Comparison of ENCODE assay signal across 25 cellular contexts in the genomic region with DNA sequence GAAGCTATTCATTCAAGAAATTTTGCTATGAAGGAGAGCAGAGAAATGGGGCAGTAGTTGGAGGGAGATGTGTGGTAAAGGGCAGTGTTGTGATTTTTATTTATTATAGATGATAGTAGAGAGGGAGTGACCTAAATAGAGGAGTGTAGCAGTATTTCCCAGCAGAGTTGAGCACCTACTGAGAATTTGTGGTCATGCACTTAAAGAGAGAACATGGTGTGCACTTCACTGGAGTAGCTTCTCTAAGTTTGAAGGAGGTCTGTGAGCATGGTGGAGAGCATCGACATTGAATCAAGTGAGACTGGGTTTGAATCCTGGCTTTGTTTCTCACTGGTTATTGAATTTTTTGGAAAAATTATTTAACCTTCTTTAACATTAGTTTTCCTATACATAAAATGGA.
"Had no signal": no experiment of that assay in that cellular context is flagged by ENCODE, and none has a peak within 500 bp of the region (broad histone marks: within the 10 kb centered on the region; RNA-seq: fewer than 3 reads in every experiment).

No MANE protein-coding gene starts in this region.

- ATAC-seq: stimulated activated effector memory CD8-positive, alpha-beta T cell treated with anti-CD3 and anti-CD28 coated beads, Interleukin-12 subunit alpha, Interleukin-12 subunit beta, amount 100 ng/mL, for 72 hours; stimulated activated memory B cell treated with anti-CD40 and anti-IgM and Interleukin-4, amounts not matched to agents 10 μg/mL and 1 μg/mL and 100 μg/mL, for 72 hours; stimulated activated naive B cell treated with anti-CD40 and anti-IgM and Interleukin-4, amounts not matched to agents 10 μg/mL and 1 μg/mL and 100 μg/mL, for 72 hours; stimulated activated naive CD8-positive, alpha-beta T cell treated with anti-CD3 and anti-CD28 coated beads, Interleukin-15, amount 100 ng/mL, for 72 hours; stimulated activated naive CD8-positive, alpha-beta T cell treated with anti-CD3 and anti-CD28 coated beads, Interleukin-15, Interleukin-2, amounts not matched to agents 100 U/mL and 50 U/mL, for 24 hours had no signal

- DNase-seq: stimulated activated CD4-positive, alpha-beta T cell treated with anti-CD3 and anti-CD28 coated beads, Interleukin-2, amount 100 ng/mL, for 48 hours; stimulated activated CD4-positive, alpha-beta T cell treated with anti-CD3 and anti-CD28 coated beads, Interleukin-4, amount 100 ng/mL, for 1 hour; stimulated activated CD4-positive, alpha-beta T cell treated with anti-CD3 and anti-CD28 coated beads, Interleukin-4, amount 100 ng/mL, for 24 hours; stimulated activated CD4-positive, alpha-beta T cell treated with anti-CD3 and anti-CD28 coated beads, Interleukin-4, amount 100 ng/mL, for 4 hours; stimulated activated CD8-positive, alpha-beta memory T cell treated with anti-CD3 and anti-CD28 coated beads, Interleukin-4, amount 100 ng/mL, for 48 hours; stimulated activated naive B cell treated with anti-CD40 and anti-IgM and Interleukin-4, amounts not matched to agents 10 μg/mL and 1 μg/mL and 100 μg/mL, for 72 hours; stimulated activated naive CD4-positive, alpha-beta T cell; stimulated activated naive CD4-positive, alpha-beta T cell treated with Interleukin-2 at 50 U/mL for 16 hours; stimulated activated naive CD8-positive, alpha-beta T cell treated with anti-CD3 and anti-CD28 coated beads, Interleukin-15, amount 100 ng/mL, for 72 hours; stimulated activated naive CD8-positive, alpha-beta T cell treated with anti-CD3 and anti-CD28 coated beads, Interleukin-15, Interleukin-2, amounts not matched to agents 100 U/mL and 50 U/mL, for 24 hours; stomach; substantia nigra; testis; thyroid gland; tibial artery; transverse colon; trophoblast cell; upper lobe of left lung; uterus had no signal

- H3K27ac ChIP-seq: stomach, suprapubic skin, testis, thoracic aorta, thyroid gland, tibial artery, tibial nerve, transverse colon, upper lobe of left lung, uterus, vagina had no signal

- H3K4me3 ChIP-seq: stomach, suprapubic skin, testis, thoracic aorta, thyroid gland, tibial artery, tibial nerve, transverse colon, upper lobe of left lung, uterus, vagina had no signal

- H3K9me3 ChIP-seq: stomach, suprapubic skin, testis, thoracic aorta, thyroid gland, tibial artery, tibial nerve, transverse colon, upper lobe of left lung, uterus, vagina had no signal

- H3K27me3 ChIP-seq: stomach, suprapubic skin, testis, thyroid gland, tibial artery, tibial nerve, transverse colon, upper lobe of left lung, uterus, vagina had no signal

- H3K4me1 ChIP-seq: stomach, suprapubic skin, testis, thyroid gland, tibial artery, tibial nerve, transverse colon, upper lobe of left lung, uterus, vagina had no signal

- H3K36me3 ChIP-seq: stomach, suprapubic skin, thoracic aorta, thyroid gland, tibial artery, tibial nerve, transverse colon, upper lobe of left lung, uterus, vagina had no signal
